Comparison of ENCODE assay signal across 7 cellular contexts in the genomic region with DNA sequence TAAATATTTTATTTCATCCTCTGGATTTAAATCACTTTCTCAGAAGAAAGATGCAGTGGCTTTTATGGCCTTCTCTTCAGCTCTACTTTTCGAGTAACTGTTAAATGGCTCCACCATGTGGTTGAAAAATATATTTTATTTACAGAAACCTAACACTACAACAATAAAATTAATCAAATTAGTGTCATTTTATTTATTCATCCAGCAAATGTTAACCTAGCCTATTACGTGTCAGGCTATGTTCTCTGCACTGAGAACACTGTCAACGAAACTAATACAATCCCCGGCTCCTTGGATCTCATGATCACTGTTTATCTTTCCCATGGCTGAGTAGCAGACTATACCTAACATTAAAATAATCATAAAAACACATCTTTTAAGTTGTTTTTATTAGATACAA.
A peak's percentile ranks its signal among the peaks of the same experiment; 100 is the strongest.
DNase-seq lines count a peak whose midpoint lies in the region; ATAC-seq, FAIRE-seq and TF ChIP-seq lines count a peak whose summit lies in the region.

No MANE protein-coding gene starts in this region.

- no peak overlapping the region for H3K9ac ChIP-seq in endothelial cell of umbilical vein (replicated peaks; ENCODE audit: extremely low read depth, insufficient read depth, low read length)

- intact Hi-C loops in endothelial cell of umbilical vein (cut with micrococcal nuclease) = loop anchor here (1.0 to 5.0 kb wide), 4 partner anchors 240 to 1089 kb away; no protein-coding TSS in a partner anchor

- dilution Hi-C loops in endothelial cell of umbilical vein (cut with MboI; ENCODE audit: extremely low pct_ligation_motif_present, low sequenced_read_pairs) = no loop called here

- no peaks in the 10 kb centered on the region for H3K9me3 ChIP-seq in endothelial cell of umbilical vein (replicated peaks; ENCODE audit: control insufficient read depth, insufficient read depth, low read length)

- no TSS peak for BruUV-seq in endothelial cell of umbilical vein (replicated peaks; lab: Mats Ljungman, UMichigan)

- TF ChIP-seq POLR2A in endothelial cell of umbilical vein (IDR thresholded peaks at IDR 0.05; ENCODE audit: low read depth, low read length) = no peak

- H3K36me3 ChIP-seq in endothelial cell of umbilical vein (ENCODE audit: control insufficient read depth in 2 of 2, extremely low read depth in 1 of 2, insufficient read depth in 2 of 2, low read length in 2 of 2) = no peaks in the 10 kb centered on the region

- H3K27ac ChIP-seq in endothelial cell of umbilical vein (ENCODE audit: insufficient read depth, low read depth, low read length) = no peak overlapping the region

- no peak overlapping the region for H3K4me2 ChIP-seq in endothelial cell of umbilical vein (ENCODE audit: insufficient read depth, low read length)

- TF ChIP-seq CTCF in GM10248 (IDR thresholded peaks at IDR 0.05; ENCODE audit: control extremely low read depth, extremely low read depth, low read depth, missing control alignments) (peak; percentile 45), endothelial cell of umbilical vein (IDR thresholded peaks at IDR 0.05; ENCODE audit: extremely low read depth in 1 of 2, insufficient read depth in 1 of 2, low read depth in 1 of 2, low read length in 2 of 2) (peak in 1 of 2 donors; percentile 9)

- no peak overlapping the region for H3K4me3 ChIP-seq in endothelial cell of umbilical vein (replicated peaks in 1 of 3; ENCODE audit: insufficient read depth in 1 of 3, low read depth in 1 of 3, low read length in 3 of 3)

- no peaks in the 10 kb centered on the region for H3K9me1 ChIP-seq in endothelial cell of umbilical vein (replicated peaks; ENCODE audit: control insufficient read depth, extremely low read depth, insufficient read depth, low read length)

- H3K27me3 ChIP-seq in endothelial cell of umbilical vein (ENCODE audit: control insufficient read depth in 2 of 2, insufficient read depth in 2 of 2, low read length in 2 of 2) = no peaks in the 10 kb centered on the region

- no peak for FAIRE-seq in endothelial cell of umbilical vein (lab: Jason Lieb, UNC)

- no peaks in the 10 kb centered on the region for H4K20me1 ChIP-seq in endothelial cell of umbilical vein (replicated peaks; ENCODE audit: control insufficient read depth, extremely low read depth, insufficient read depth, low read length)

- CTCF ChIA-PET in GM10248 (lab: Yijun Ruan, JAX) (interaction anchor here (0.7 to 5.8 kb wide), 28 partner anchors 8 to 1393 kb away, joined by 3 to 91 read pairs (median 4); no protein-coding TSS in a partner anchor), endothelial cell of umbilical vein (lab: Charles Lee) (interaction anchor here (0.6 to 3.9 kb wide), 37 partner anchors 10 to 1393 kb away, joined by 3 to 120 read pairs (median 4); a partner anchor contains a TSS)

- DNase-seq in GM10248 (ENCODE audit: extremely low spot score) = peak; percentile 20
- peak; percentile 84 for DNase-seq in NCI-H82 (lab: John Stamatoyannopoulos, UW)
- DNase-seq in endothelial cell of umbilical vein (ENCODE audit: low read depth, low spot score) = peak; percentile 27
- peak; percentile 50 for DNase-seq in renal cortical epithelial cell (ENCODE audit: low read depth)
- no peak for DNase-seq in activated CD4-positive, alpha-beta T cell treated with anti-CD3 and anti-CD28 coated beads for 48 hours
- DNase-seq in GM19240 (ENCODE audit: insufficient read length, low spot score) = no peak

- H3K79me2 ChIP-seq in endothelial cell of umbilical vein (ENCODE audit: control insufficient read depth, insufficient read depth, low read length) = no peaks in the 10 kb centered on the region

- no peak overlapping the region for H2AFZ ChIP-seq in endothelial cell of umbilical vein (ENCODE audit: low read depth, low read length)

- peak; percentile 54 for ATAC-seq in HG02610 (IDR thresholded peaks at IDR 0.05; ENCODE audit: unreplicated experiment)

- no peaks in the 10 kb centered on the region for H3K4me1 ChIP-seq in endothelial cell of umbilical vein (ENCODE audit: control insufficient read depth, extremely low read depth, insufficient read depth, low read length)

- POLR2A ChIA-PET in GM10248 (lab: Yijun Ruan, JAX) (no interaction called here), endothelial cell of umbilical vein (lab: Charles Lee) (no interaction called here)

TF ChIP-seq in endothelial cell of umbilical vein, 7 proteins besides CTCF, POLR2A, EP300 and RAD21:
- TF ChIP-seq FOS (IDR thresholded peaks at IDR 0.05; ENCODE audit: borderline replicate concordance, insufficient read depth, low read length) (no peak), GATA2 (IDR thresholded peaks at IDR 0.05; ENCODE audit: insufficient read depth, insufficient read length, low read depth, low read length) (no peak), MYC (IDR thresholded peaks at IDR 0.05; ENCODE audit: low read depth, low read length) (no peak), JUN (IDR thresholded peaks at IDR 0.05; ENCODE audit: borderline replicate concordance, insufficient read depth, insufficient read length, low read depth) (no peak), POLR2AphosphoS5 (IDR thresholded peaks at IDR 0.05; ENCODE audit: insufficient read depth, low read depth, low read length) (no peak), EZH2 (IDR thresholded peaks at IDR 0.05; ENCODE audit: borderline replicate concordance, low read depth, low read length, severe bottlenecking) (no peak)
- TF ChIP-seq, protein P1, sequence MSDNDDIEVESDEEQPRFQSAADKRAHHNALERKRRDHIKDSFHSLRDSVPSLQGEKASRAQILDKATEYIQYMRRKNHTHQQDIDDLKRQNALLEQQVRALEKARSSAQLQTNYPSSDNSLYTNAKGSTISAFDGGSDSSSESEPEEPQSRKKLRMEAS (IDR thresholded peaks at IDR 0.05; ENCODE audit: insufficient read depth, insufficient read length) = no peak

Comparison
In these comparisons a context has a peak if more than half of its experiments do, and no peak if none do; other contexts are left out.
1. DNase-seq: peak in GM10248 (single experiment), NCI-H82 (single experiment), endothelial cell of umbilical vein (single experiment) and renal cortical epithelial cell (single experiment); none in activated CD4-positive, alpha-beta T cell treated with anti-CD3 and anti-CD28 coated beads for 48 hours (single experiment) and GM19240 (single experiment).